In genomic region chr7:91005861-91006260, GRCh38 we compare ENCODE assay signal across 23 cellular contexts.
"Had no signal": no experiment of that assay in that cellular context is flagged by ENCODE, and none has a peak within 500 bp of the region (broad histone marks: within the 10 kb centered on the region; RNA-seq: fewer than 3 reads in every experiment).

No MANE protein-coding gene starts in this region.

- H3K4me3 Mint-ChIP-seq: IgD-negative memory B cell had no signal

- DNase-seq: Kasumi-1, MM.1S, NCI-H1092 treated with DMSO at 0.1 percent for 48 hours, NCI-H1436, NCI-H187, NCI-H2029, NCI-H2081 treated with DMSO at 0.1 percent for 48 hours, NCI-H2171, NCI-H226, NCI-H446, NCI-H510A, NCI-H524 treated with DMSO at 0.1 percent for 48 hours, NCI-H69, NCI-H774, Right ventricle myocardium superior, RPMI8226, SIG-M5, SK-N-SH, SW 1271 had no signal

- H3K27ac ChIP-seq: HL-60, KMS-11 had no signal

- H3K27ac Mint-ChIP-seq: IgD-negative memory B cell had no signal

- H3K4me2 ChIP-seq: KMS-11, SK-N-SH had no signal

- H3K4me3 ChIP-seq: K562 had no signal

- H3K9ac ChIP-seq: KMS-11, SK-N-SH had no signal

- H3K27me3 Mint-ChIP-seq: IgD-negative memory B cell had no signal
